ENCODE assay signal across 1 cellular context in the genomic region with DNA sequence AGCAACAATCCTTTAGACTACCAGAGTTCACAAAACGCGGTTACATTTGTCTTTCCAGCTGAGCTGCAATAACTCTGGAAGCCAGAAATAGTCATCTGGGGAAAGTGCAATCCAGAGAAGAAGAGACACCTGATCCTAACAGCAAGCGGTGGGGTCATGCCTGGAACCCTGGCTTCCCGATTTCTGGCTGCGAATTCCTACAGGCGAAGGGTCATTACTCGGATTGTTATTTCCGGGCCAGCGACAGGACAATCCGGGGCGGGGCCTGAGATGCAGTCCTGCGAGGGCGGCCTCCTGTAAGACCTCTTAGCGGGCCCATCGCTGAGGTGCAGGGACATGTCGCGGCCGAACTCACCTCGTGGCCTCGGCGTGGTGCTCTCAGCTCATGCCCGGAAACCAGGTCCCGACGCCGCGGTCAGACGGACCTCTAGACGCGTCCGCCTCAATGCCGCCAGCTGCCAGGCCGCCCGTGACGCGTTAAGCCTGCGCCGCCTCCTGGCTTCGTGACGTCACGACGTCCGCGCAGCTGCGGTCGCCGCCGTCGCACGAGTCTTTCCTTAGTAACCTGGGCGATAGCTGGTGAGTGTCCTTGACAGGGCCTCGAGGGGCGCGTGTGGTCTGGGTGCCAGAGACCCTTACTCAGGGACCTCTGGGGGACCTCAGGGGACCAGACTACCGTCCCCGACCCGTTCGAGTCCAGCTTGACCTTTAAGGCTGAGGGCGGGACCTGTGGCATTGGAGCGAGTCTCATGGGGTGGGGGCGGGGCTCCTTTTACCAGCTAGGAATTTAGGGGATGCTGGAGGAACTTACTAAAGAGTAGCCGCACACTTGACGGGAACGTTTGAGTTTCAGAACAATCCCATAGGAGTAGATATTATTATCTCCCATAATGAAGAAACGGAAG.
TF ChIP-seq lines count a peak whose summit lies in the region.

A gene with protein sequence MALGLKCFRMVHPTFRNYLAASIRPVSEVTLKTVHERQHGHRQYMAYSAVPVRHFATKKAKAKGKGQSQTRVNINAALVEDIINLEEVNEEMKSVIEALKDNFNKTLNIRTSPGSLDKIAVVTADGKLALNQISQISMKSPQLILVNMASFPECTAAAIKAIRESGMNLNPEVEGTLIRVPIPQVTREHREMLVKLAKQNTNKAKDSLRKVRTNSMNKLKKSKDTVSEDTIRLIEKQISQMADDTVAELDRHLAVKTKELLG (plus strand): TSS at position 523 of the 905 bp plus-strand sequence. CDS start 6,010 bp downstream, outside the sequence.
A gene with protein sequence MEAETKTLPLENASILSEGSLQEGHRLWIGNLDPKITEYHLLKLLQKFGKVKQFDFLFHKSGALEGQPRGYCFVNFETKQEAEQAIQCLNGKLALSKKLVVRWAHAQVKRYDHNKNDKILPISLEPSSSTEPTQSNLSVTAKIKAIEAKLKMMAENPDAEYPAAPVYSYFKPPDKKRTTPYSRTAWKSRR (minus strand): TSS at position 481 of the 905 bp plus-strand sequence. CDS start 3,348 bp downstream, outside the sequence.

TF ChIP-seq in HepG2, 621 proteins besides CTCF, POLR2A, EP300 and RAD21 (continued from another document and continues in another):
- TF ChIP-seq, protein P1, sequence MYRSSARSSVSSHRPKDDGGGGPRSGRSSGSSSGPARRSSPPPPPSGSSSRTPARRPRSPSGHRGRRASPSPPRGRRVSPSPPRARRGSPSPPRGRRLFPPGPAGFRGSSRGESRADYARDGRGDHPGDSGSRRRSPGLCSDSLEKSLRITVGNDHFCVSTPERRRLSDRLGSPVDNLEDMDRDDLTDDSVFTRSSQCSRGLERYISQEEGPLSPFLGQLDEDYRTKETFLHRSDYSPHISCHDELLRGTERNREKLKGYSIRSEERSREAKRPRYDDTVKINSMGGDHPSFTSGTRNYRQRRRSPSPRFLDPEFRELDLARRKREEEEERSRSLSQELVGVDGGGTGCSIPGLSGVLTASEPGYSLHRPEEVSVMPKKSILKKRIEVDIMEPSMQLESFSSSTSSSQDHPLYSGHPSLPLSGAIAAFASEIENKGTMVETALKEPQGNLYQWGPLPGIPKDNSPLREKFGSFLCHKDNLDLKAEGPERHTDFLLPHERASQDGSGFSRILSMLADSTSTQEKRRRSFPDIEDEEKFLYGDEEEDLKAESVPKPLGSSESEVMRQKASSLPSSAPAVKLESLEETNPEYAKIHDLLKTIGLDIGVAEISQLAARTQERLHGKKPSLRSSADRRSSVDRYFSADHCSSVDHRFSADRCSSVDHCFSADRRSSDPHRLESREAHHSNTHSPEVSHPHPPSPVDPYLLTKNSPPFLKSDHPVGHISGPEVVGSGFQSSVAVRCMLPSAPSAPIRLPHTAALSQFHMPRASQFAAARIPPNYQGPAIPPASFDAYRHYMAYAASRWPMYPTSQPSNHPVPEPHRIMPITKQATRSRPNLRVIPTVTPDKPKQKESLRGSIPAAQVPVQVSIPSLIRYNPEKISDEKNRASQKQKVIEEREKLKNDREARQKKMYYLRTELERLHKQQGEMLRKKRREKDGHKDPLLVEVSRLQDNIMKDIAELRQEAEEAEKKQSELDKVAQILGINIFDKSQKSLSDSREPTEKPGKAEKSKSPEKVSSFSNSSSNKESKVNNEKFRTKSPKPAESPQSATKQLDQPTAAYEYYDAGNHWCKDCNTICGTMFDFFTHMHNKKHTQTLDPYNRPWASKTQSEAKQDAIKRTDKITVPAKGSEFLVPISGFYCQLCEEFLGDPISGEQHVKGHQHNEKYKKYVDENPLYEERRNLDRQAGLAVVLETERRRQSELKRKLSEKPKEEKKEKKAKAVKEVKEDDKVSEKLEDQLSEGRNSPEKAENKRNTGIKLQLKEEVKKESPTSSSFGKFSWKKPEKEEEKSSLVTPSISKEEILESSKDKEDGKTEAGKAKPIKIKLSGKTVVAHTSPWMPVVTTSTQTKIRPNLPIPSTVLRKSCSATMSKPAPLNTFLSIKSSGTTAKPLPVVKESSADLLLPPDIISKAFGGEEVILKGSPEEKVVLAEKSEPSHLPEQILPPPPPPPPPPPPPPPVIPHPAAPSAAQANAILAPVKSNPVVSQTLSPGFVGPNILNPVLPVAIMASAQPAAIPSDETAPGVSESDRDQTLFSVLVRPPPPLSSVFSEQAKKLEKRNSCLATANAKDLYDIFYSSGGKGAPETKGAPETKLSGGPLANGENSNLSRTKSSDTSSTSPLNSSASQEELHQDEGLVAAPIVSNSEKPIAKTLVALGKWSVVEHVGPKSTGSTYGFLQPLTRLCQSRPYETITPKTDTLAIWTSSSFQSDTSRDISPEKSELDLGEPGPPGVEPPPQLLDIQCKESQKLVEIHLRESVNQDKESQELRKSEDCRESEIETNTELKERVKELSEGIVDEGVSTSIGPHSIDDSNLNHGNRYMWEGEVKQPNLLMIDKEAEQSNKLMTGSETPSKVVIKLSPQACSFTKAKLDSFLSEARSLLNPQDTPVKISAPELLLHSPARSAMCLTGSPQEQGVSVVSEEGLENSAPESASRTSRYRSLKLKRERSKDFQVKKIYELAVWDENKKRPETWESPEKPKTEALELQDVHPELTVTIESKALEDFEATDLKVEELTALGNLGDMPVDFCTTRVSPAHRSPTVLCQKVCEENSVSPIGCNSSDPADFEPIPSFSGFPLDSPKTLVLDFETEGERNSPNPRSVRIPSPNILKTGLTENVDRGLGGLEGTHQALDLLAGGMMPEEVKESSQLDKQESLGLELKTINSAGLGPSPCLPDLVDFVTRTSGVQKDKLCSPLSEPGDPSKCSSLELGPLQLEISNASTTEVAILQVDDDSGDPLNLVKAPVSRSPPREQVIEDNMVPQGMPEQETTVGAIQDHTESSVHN (CRISPR knock-in tag; IDR thresholded peaks at IDR 0.05), result peak; percentile 92; the same call in 1 of the 2 replicates
- 0 out of 2 replicates have a peak, but pooled peaks have one; percentile 41 for TF ChIP-seq FOXJ3 (CRISPR knock-in tag; IDR thresholded peaks at IDR 0.05; ENCODE audit: borderline replicate concordance)
- TF ChIP-seq ESRRA (CRISPR knock-in tag; IDR thresholded peaks at IDR 0.05; ENCODE audit: low read depth), result peak; percentile 93
- peak; percentile 93 for TF ChIP-seq ZNF33B (CRISPR knock-in tag; IDR thresholded peaks at IDR 0.05)
- no peak for TF ChIP-seq NFIB (CRISPR knock-in tag; IDR thresholded peaks at IDR 0.05; ENCODE audit: borderline replicate concordance)
- peak; percentile 9; the same call in 1 of the 2 replicates for TF ChIP-seq ZNF121 (CRISPR knock-in tag; IDR thresholded peaks at IDR 0.05)
- no peak for TF ChIP-seq TCF7L2 (IDR thresholded peaks at IDR 0.05; ENCODE audit: low read depth, low read length)
- TF ChIP-seq, protein P2, sequence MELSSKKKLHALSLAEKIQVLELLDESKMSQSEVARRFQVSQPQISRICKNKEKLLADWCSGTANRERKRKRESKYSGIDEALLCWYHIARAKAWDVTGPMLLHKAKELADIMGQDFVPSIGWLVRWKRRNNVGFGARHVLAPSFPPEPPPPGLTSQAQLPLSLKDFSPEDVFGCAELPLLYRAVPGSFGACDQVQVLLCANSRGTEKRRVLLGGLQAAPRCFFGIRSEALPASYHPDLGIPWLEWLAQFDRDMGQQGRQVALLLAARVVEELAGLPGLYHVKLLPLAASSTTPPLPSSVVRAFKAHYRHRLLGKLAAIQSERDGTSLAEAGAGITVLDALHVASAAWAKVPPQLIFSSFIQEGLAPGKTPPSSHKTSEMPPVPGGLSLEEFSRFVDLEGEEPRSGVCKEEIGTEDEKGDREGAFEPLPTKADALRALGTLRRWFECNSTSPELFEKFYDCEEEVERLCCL (CRISPR knock-in tag; IDR thresholded peaks at IDR 0.05; ENCODE audit: borderline replicate concordance), result peak; percentile 94; the same call in 1 of the 2 replicates
- TF ChIP-seq, protein P3, sequence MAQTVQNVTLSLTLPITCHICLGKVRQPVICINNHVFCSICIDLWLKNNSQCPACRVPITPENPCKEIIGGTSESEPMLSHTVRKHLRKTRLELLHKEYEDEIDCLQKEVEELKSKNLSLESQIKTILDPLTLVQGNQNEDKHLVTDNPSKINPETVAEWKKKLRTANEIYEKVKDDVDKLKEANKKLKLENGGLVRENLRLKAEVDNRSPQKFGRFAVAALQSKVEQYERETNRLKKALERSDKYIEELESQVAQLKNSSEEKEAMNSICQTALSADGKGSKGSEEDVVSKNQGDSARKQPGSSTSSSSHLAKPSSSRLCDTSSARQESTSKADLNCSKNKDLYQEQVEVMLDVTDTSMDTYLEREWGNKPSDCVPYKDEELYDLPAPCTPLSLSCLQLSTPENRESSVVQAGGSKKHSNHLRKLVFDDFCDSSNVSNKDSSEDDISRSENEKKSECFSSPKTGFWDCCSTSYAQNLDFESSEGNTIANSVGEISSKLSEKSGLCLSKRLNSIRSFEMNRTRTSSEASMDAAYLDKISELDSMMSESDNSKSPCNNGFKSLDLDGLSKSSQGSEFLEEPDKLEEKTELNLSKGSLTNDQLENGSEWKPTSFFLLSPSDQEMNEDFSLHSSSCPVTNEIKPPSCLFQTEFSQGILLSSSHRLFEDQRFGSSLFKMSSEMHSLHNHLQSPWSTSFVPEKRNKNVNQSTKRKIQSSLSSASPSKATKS (CRISPR knock-in tag; IDR thresholded peaks at IDR 0.05), result peak; percentile 87; the same call in 1 of the 2 replicates
- TF ChIP-seq CBFB (CRISPR knock-in tag; IDR thresholded peaks at IDR 0.05), result peak; percentile 95
- TF ChIP-seq, protein P4, sequence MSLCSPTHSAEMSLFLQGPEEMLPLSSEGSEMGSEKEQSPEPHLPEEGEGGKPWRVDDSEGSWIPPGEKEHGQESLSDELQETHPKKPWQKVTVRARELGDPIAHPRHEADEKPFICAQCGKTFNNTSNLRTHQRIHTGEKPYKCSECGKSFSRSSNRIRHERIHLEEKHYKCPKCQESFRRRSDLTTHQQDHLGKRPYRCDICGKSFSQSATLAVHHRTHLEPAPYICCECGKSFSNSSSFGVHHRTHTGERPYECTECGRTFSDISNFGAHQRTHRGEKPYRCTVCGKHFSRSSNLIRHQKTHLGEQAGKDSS (CRISPR knock-in tag; IDR thresholded peaks at IDR 0.05; ENCODE audit: borderline replicate concordance, low read depth), result peak; percentile 82; the same call in 1 of the 2 replicates
- peak; percentile 93 for TF ChIP-seq MEF2D (CRISPR knock-in tag; IDR thresholded peaks at IDR 0.05)
- TF ChIP-seq KMT2A (CRISPR knock-in tag; IDR thresholded peaks at IDR 0.05), result peak; percentile 89
- TF ChIP-seq, protein P5, sequence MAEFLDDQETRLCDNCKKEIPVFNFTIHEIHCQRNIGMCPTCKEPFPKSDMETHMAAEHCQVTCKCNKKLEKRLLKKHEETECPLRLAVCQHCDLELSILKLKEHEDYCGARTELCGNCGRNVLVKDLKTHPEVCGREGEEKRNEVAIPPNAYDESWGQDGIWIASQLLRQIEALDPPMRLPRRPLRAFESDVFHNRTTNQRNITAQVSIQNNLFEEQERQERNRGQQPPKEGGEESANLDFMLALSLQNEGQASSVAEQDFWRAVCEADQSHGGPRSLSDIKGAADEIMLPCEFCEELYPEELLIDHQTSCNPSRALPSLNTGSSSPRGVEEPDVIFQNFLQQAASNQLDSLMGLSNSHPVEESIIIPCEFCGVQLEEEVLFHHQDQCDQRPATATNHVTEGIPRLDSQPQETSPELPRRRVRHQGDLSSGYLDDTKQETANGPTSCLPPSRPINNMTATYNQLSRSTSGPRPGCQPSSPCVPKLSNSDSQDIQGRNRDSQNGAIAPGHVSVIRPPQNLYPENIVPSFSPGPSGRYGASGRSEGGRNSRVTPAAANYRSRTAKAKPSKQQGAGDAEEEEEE (CRISPR knock-in tag; IDR thresholded peaks at IDR 0.05; ENCODE audit: borderline replicate concordance), result peak; percentile 56; the same call in 1 of the 2 replicates
- TF ChIP-seq CHCHD3 (CRISPR knock-in tag; IDR thresholded peaks at IDR 0.05), result peak; percentile 98
- peak; percentile 87; the same call in 1 of the 2 replicates for TF ChIP-seq HOXD1 (CRISPR knock-in tag; IDR thresholded peaks at IDR 0.05)
- peak; percentile 98 for TF ChIP-seq ZNF446 (CRISPR knock-in tag; IDR thresholded peaks at IDR 0.05)
- TF ChIP-seq, protein P6, sequence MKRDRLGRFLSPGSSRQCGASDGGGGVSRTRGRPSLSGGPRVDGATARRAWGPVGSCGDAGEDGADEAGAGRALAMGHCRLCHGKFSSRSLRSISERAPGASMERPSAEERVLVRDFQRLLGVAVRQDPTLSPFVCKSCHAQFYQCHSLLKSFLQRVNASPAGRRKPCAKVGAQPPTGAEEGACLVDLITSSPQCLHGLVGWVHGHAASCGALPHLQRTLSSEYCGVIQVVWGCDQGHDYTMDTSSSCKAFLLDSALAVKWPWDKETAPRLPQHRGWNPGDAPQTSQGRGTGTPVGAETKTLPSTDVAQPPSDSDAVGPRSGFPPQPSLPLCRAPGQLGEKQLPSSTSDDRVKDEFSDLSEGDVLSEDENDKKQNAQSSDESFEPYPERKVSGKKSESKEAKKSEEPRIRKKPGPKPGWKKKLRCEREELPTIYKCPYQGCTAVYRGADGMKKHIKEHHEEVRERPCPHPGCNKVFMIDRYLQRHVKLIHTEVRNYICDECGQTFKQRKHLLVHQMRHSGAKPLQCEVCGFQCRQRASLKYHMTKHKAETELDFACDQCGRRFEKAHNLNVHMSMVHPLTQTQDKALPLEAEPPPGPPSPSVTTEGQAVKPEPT (CRISPR knock-in tag; IDR thresholded peaks at IDR 0.05; ENCODE audit: low read depth), result peak; percentile 98
- peak; percentile 54 for TF ChIP-seq MED8 (CRISPR knock-in tag; IDR thresholded peaks at IDR 0.05; ENCODE audit: insufficient replicate concordance)
- TF ChIP-seq ZNF207 (IDR thresholded peaks at IDR 0.05; ENCODE audit: borderline replicate concordance), result no peak
- TF ChIP-seq ZZZ3 (CRISPR knock-in tag; IDR thresholded peaks at IDR 0.05; ENCODE audit: borderline replicate concordance), result peak; percentile 95; the same call in 1 of the 2 replicates
- peak; percentile 58; the same call in 1 of the 2 replicates for TF ChIP-seq NFYC (CRISPR knock-in tag; IDR thresholded peaks at IDR 0.05)
- TF ChIP-seq, protein P7, sequence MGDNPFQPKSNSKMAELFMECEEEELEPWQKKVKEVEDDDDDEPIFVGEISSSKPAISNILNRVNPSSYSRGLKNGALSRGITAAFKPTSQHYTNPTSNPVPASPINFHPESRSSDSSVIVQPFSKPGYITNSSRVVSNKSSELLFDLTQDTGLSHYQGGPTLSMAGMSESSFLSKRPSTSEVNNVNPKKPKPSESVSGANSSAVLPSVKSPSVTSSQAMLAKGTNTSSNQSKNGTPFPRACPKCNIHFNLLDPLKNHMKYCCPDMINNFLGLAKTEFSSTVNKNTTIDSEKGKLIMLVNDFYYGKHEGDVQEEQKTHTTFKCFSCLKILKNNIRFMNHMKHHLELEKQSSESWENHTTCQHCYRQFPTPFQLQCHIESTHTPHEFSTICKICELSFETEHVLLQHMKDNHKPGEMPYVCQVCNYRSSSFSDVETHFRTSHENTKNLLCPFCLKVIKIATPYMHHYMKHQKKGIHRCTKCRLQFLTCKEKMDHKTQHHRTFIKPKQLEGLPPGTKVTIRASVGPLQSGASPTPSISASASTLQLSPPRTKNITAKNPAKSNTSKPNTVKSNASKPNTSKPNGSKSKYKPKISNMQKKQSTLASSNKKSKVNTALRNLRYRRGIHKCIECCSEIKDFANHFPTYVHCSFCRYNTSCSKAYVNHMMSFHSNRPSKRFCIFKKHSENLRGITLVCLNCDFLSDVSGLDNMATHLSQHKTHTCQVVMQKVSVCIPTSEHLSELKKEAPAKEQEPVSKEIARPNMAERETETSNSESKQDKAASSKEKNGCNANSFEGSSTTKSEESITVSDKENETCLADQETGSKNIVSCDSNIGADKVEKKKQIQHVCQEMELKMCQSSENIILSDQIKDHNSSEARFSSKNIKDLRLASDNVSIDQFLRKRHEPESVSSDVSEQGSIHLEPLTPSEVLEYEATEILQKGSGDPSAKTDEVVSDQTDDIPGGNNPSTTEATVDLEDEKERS (CRISPR knock-in tag; IDR thresholded peaks at IDR 0.05), result peak; percentile 92
- peak; percentile 95 for TF ChIP-seq GABPB1 (CRISPR knock-in tag; IDR thresholded peaks at IDR 0.05)
